20 cellular contexts compared by ENCODE assay signal in the genomic region with DNA sequence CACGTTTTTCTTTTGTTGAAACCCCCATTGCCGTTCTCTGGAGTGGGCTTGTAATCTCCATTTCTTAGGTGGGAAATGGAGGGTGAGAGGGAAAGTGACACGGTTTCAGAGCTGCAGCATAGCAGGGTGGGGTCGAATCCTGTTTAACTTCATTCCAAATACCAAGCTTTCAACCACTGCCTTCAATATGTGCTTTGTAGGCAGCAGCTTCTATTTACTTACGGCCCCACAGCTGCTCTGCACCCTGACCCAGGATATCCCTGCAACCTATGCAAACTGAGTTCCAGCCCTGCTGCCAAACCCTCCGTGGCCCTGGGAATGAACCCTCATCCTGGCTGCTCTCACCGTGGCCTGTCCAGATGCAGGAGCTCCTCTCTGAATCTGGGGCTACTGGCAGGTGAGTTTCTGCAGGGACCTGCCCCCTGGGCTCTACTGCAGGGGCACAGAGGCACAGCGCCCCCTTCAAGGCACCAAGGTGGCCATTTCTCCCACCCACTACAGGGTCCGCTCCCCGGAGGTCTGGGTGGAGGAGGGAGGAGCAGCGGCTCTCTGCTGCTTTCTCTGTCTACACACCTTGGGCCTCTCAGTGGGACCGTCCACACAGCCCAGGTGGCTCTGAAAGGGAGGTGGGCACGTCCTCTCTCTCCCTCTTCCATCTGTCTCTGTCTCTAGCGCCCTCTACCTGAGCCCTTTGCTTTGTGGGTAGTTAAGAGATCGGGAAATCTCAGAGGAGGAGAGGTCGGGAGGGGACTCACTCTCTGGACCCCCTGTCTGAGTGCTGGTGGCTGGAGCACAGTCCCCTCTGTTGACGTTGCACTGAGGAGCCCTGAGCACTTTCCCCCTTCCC.
DNase-seq lines count a peak whose midpoint lies in the region; FAIRE-seq and TF ChIP-seq lines count a peak whose summit lies in the region.
"Had no signal": no experiment of that assay in that cellular context is flagged by ENCODE, and none has a peak within 500 bp of the region (broad histone marks: within the 10 kb centered on the region; RNA-seq: fewer than 3 reads in every experiment).

No MANE protein-coding gene starts in this region.

- no peaks in the 10 kb centered on the region; the same call in 1 of the 2 replicates for H4K20me1 ChIP-seq in DOHH2 (ENCODE audit: control insufficient read depth, insufficient read depth, low read depth, low read length)
- no peaks in the 10 kb centered on the region for H4K20me1 ChIP-seq in H1 (replicated peaks in 1 of 2; ENCODE audit: control insufficient read depth in 1 of 2, insufficient read depth in 2 of 2, low read length in 2 of 2)
- no peaks in the 10 kb centered on the region for H4K20me1 ChIP-seq in osteoblast (ENCODE audit: insufficient read depth, low read length)

- peak overlapping the region; percentile 94; the same call in 1 of the 2 replicates for H2BK20ac ChIP-seq in H1 (ENCODE audit: low read length)

- no peak overlapping the region for H3K4me3 ChIP-seq in DOHH2 (ENCODE audit: low read length)
- no peak overlapping the region for H3K4me3 ChIP-seq in H1 (ENCODE audit: extremely low read depth in 1 of 4, insufficient read depth in 2 of 4, low read depth in 3 of 4, low read length in 4 of 4)
- no peak overlapping the region for H3K4me3 ChIP-seq in osteoblast (ENCODE audit: insufficient read depth, low read length)
- H3K4me3 ChIP-seq: esophagus muscularis mucosa, gastroesophageal sphincter, thyroid gland had no signal

- H3K4me2 ChIP-seq in DOHH2 (ENCODE audit: low read length) (no peak overlapping the region), H1 (ENCODE audit: insufficient read depth in 1 of 2, low read depth in 2 of 2, low read length in 2 of 2) (no peak overlapping the region), osteoblast (ENCODE audit: insufficient read depth, low read length) (no peak overlapping the region)

- H3K79me2 ChIP-seq in DOHH2 (ENCODE audit: control insufficient read depth, low read length) (no peaks in the 10 kb centered on the region), H1 (ENCODE audit: control insufficient read depth in 1 of 2, insufficient read depth in 2 of 2, low read length in 2 of 2) (no peaks in the 10 kb centered on the region), osteoblast (ENCODE audit: insufficient read depth, low read length) (no peaks in the 10 kb centered on the region)

- no peak overlapping the region for H3K14ac ChIP-seq in H1 (ENCODE audit: insufficient read length)

- DNase-seq in HT-29 (ENCODE audit: low spot score) (peak; percentile 69), H1 (ENCODE audit: low read depth in 1 of 2, low spot score in 2 of 2) (peak in 1 of 2 experiments; percentile 76), osteoblast (ENCODE audit: insufficient read length, low spot score, missing footprints) (peak; percentile 58), NCI-H510A (lab: John Stamatoyannopoulos, UW) (no peak), AG08395 (ENCODE audit: low spot score) (no peak)
- no peak for DNase-seq in stimulated activated CD4-positive, alpha-beta T cell treated with anti-CD3 and anti-CD28 coated beads, Interleukin-12 subunit alpha, Interleukin-12 subunit beta, amount 100 ng/mL, for 4 hours
- DNase-seq: activated CD4-positive, alpha-beta memory T cell treated with anti-CD3 and anti-CD28 coated beads for 36 hours; activated naive CD4-positive, alpha-beta T cell; activated T-cell treated with anti-CD3 and anti-CD28 coated beads for 4 hours; AML-193; HCEC 1CT; NCI-H146; occipital lobe; stimulated activated naive B cell treated with anti-CD40 and anti-IgM and Interleukin-4, amounts not matched to agents 10 μg/mL and 1 μg/mL and 100 μg/mL, for 72 hours; T-cell had no signal

- H3K4me1 ChIP-seq in DOHH2 (ENCODE audit: control insufficient read depth, low read length) (peaks cover 4% of the 10 kb centered on the region; the same call in 1 of the 2 replicates), H1 (replicated peaks in 1 of 4; ENCODE audit: control insufficient read depth in 3 of 4, insufficient read depth in 4 of 4, low read length in 3 of 4) (peaks cover 0 to 5% (median 3%) of the 10 kb centered on the region in 4 experiments; a peak in 6 of 7 replicates), osteoblast (ENCODE audit: insufficient read depth, low read length) (no peaks in the 10 kb centered on the region)
- H3K4me1 ChIP-seq: esophagus muscularis mucosa, gastroesophageal sphincter, thyroid gland had no signal

- POLR2A ChIA-PET in H1 (lab: Charles Lee; ENCODE audit: partially characterized antibody): interaction anchor here (0.8 to 1.2 kb wide), 2 partner anchors 35 to 120 kb away, joined by 3 to 4 read pairs; no protein-coding TSS in a partner anchor

- H3K27me3 ChIP-seq in DOHH2 (ENCODE audit: control insufficient read depth, low read length) (no peaks in the 10 kb centered on the region), H1 (replicated peaks in 1 of 4; ENCODE audit: control insufficient read depth in 3 of 4, extremely low read depth in 1 of 4, insufficient read depth in 3 of 4, low read length in 3 of 4) (no peaks in the 10 kb centered on the region; a peak in 2 of 7 replicates), osteoblast (ENCODE audit: insufficient read depth, low read length) (no peaks in the 10 kb centered on the region)
- H3K27me3 ChIP-seq: thyroid gland had no signal

- H2BK5ac ChIP-seq in H1 (ENCODE audit: low read depth, low read length): 0 out of 2 replicates have a peak overlapping the region, but pooled peaks have one; percentile 21

- H3K23ac ChIP-seq in H1 (ENCODE audit: insufficient read length): no peak overlapping the region

- H2BK12ac ChIP-seq in H1 (ENCODE audit: low read depth, low read length): peak overlapping the region; percentile 61; the same call in 1 of the 2 replicates

- no peak overlapping the region for H2AK5ac ChIP-seq in H1 (ENCODE audit: low read depth, low read length)

- H3K56ac ChIP-seq in H1 (replicated peaks; ENCODE audit: insufficient read length, low read depth, low read length): no peak overlapping the region

- no peaks in the 10 kb centered on the region for H3K23me2 ChIP-seq in H1 (ENCODE audit: low read depth, low read length)

- no peak for FAIRE-seq in H1 (lab: Jason Lieb, UNC)
- FAIRE-seq: G401.6 had no signal

- H3K9ac ChIP-seq in H1 (replicated peaks in 1 of 4; ENCODE audit: extremely low read depth in 1 of 4, low read depth in 3 of 4, low read length in 3 of 4): no peak overlapping the region

- peak overlapping the region; percentile 54 for H3K18ac ChIP-seq in H1 (ENCODE audit: extremely low read depth, low read length)

- TF ChIP-seq CTCF in DOHH2 (IDR thresholded peaks at IDR 0.05; ENCODE audit: low read depth, low read length, poor library complexity, severe bottlenecking): peak; percentile 56
- peak; percentile 34 to 77 (median 55) for TF ChIP-seq CTCF in H1 (IDR thresholded peaks at IDR 0.05; ENCODE audit: control extremely low read depth in 1 of 3, insufficient read depth in 1 of 3, low read depth in 1 of 3, low read length in 3 of 3)
- no peak for TF ChIP-seq CTCF in osteoblast (IDR thresholded peaks at IDR 0.05; ENCODE audit: extremely low read depth, low read depth, low read length)

- TF ChIP-seq POLR2A in H1 (IDR thresholded peaks at IDR 0.05; ENCODE audit: control extremely low read depth in 1 of 2, low read depth in 2 of 2, low read length in 2 of 2): no peak

- no peak overlapping the region for H2BK120ac ChIP-seq in H1 (replicated peaks; ENCODE audit: low read depth, low read length)

- H3K9me2 ChIP-seq in DOHH2 (replicated peaks; ENCODE audit: control insufficient read depth, low read length): no peaks in the 10 kb centered on the region

- H3F3A ChIP-seq in DOHH2 (ENCODE audit: control insufficient read depth, insufficient read depth): no peaks in the 10 kb centered on the region

- H4K8ac ChIP-seq in H1 (ENCODE audit: extremely low read depth, insufficient read depth, low read length): no peak overlapping the region

- no peak for TF ChIP-seq EP300 in H1 (IDR thresholded peaks at IDR 0.05; ENCODE audit: borderline replicate concordance in 1 of 2, low read depth in 2 of 2, low read length in 2 of 2)

- H3K79me1 ChIP-seq in H1 (ENCODE audit: low read depth, low read length): no peaks in the 10 kb centered on the region

- CTCF ChIA-PET in H1 (lab: Charles Lee; ENCODE audit: partially characterized antibody): interaction anchor here (0.7 to 1.8 kb wide), 31 partner anchors 8 to 502 kb away, joined by 3 to 15 read pairs (median 3); no protein-coding TSS in a partner anchor

- H2AFZ ChIP-seq in H1 (ENCODE audit: low read length): peak overlapping the region; percentile 94
- H2AFZ ChIP-seq in osteoblast (ENCODE audit: low read length): no peak overlapping the region

- peak overlapping the region; percentile 65; the same call in 1 of the 2 replicates for H2BK15ac ChIP-seq in H1 (ENCODE audit: low read length)

- H3K36me3 ChIP-seq in DOHH2 (ENCODE audit: control insufficient read depth, low read length): no peaks in the 10 kb centered on the region
- no peaks in the 10 kb centered on the region for H3K36me3 ChIP-seq in H1 (ENCODE audit: control insufficient read depth in 2 of 4, insufficient read depth in 4 of 4, low read length in 3 of 4)
- no peaks in the 10 kb centered on the region for H3K36me3 ChIP-seq in osteoblast (ENCODE audit: insufficient read depth, low read length)
- H3K36me3 ChIP-seq: esophagus muscularis mucosa, gastroesophageal sphincter, thyroid gland had no signal

- 58% methylated on average over 14 of the region's 17 CpGs; no CpG with 5 or more reads in 1 of the 2 experiments for WGBS in H1 (ENCODE audit: extremely low coverage in 1 of 2, insufficient coverage in 1 of 2, insufficient read length in 1 of 2, insufficient replicate concordance in 2 of 2, low coverage in 1 of 2, low lambda C conversion rate in 2 of 2, missing lambda C conversion rate in 1 of 2), 2 experiments

- H4K5ac ChIP-seq in H1 (ENCODE audit: insufficient read length, low read depth, low read length): no peak overlapping the region

- peak overlapping the region; percentile 47 for H4K91ac ChIP-seq in H1 (replicated peaks; ENCODE audit: insufficient read length, low read length)

- H3K9me3 ChIP-seq in DOHH2 (ENCODE audit: control insufficient read depth, insufficient read depth, low read length) (no peaks in the 10 kb centered on the region), H1 (ENCODE audit: insufficient read depth in 2 of 2, low read depth in 1 of 2, low read length in 1 of 2) (peaks cover 8 to 14% of the 10 kb centered on the region in 2 experiments; a peak in 3 of 4 replicates), osteoblast (ENCODE audit: low read depth, low read length) (no peaks in the 10 kb centered on the region)
- H3K9me3 ChIP-seq: thyroid gland had no signal

- TF ChIP-seq RAD21 in H1 (IDR thresholded peaks at IDR 0.05 in 1 of 2, conservative IDR thresholded peaks at IDR 0.05 in 1 of 2; ENCODE audit: low read depth in 2 of 2, low read length in 2 of 2): peak; percentile 63 to 79

- H3K27ac ChIP-seq in DOHH2 (ENCODE audit: low read depth, low read length) (no peak overlapping the region), H1 (ENCODE audit: low read depth, low read length) (no peak overlapping the region), osteoblast (ENCODE audit: low read depth, low read length) (no peak overlapping the region)
- H3K27ac ChIP-seq: esophagus muscularis mucosa, gastroesophageal sphincter, thyroid gland had no signal

- no peak overlapping the region for H3K4ac ChIP-seq in H1 (replicated peaks; ENCODE audit: insufficient read length, low read depth, low read length)

TF ChIP-seq in H1, 55 proteins besides CTCF, POLR2A, EP300 and RAD21 (continues in another document):
- TF ChIP-seq TCF12 (IDR thresholded peaks at IDR 0.05; ENCODE audit: low read depth, low read length): 0 out of 2 replicates have a peak, but pooled peaks have one; percentile 43

Comparison
In these comparisons a context has a peak if more than half of its experiments do, and no peak if none do; other contexts are left out.
1. DNase-seq: peak in HT-29 (single experiment) and osteoblast (single experiment); none in NCI-H510A (single experiment), stimulated activated CD4-positive, alpha-beta T cell treated with anti-CD3 and anti-CD28 coated beads, Interleukin-12 subunit alpha, Interleukin-12 subunit beta, amount 100 ng/mL, for 4 hours (single experiment) and AG08395 (single experiment).